ENCODE assay signal across 18 cellular contexts in the genomic region with DNA sequence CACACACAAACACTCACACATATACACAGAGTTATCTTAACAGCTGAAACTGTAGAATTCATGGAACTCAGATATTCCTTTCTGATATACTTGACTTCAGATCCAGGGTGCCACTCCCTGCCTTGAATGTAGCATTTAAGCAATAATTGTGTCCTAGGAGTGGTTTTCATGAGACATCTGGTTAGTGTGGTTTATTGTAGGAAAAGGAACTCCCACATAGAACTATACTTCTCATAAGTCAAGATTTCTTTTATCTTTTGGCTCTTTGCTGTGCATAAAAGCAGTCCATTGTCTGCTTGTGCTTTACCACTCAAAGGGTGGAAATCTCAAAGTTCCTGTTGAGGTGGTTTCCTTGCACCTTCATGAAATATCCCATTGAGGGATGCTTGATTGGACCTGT.
DNase-seq lines count a peak whose midpoint lies in the region; ATAC-seq and TF ChIP-seq lines count a peak whose summit lies in the region.
"Had no signal": no experiment of that assay in that cellular context is flagged by ENCODE, and none has a peak within 500 bp of the region (broad histone marks: within the 10 kb centered on the region; RNA-seq: fewer than 3 reads in every experiment).

No MANE protein-coding gene starts in this region.

- peaks cover 8 to 36% (median 22%) of the 10 kb centered on the region in 4 donors for H3K4me1 Mint-ChIP-seq in CD4-positive, CD25-positive, alpha-beta regulatory T cell
- H3K4me1 Mint-ChIP-seq in mesothelial cell of epicardium: peaks cover 37% of the 10 kb centered on the region

- H3K4me1 ChIP-seq in CD4-positive, CD25-positive, alpha-beta regulatory T cell (ENCODE audit: control insufficient read depth, insufficient read depth, low read length, poor library complexity, severe bottlenecking): no peaks in the 10 kb centered on the region
- peaks cover 33% of the 10 kb centered on the region for H3K4me1 ChIP-seq in adipocyte (ENCODE audit: control insufficient read depth, insufficient read depth, low read length)

- DNase-seq in CD4-positive, CD25-positive, alpha-beta regulatory T cell: no peak
- DNase-seq in Kasumi-1 (lab: John Stamatoyannopoulos, UW): peak; percentile 43 to 44
- DNase-seq in adipocyte (ENCODE audit: low read depth): peak; percentile 64
- DNase-seq in mesothelial cell of epicardium (ENCODE audit: low spot score in 2 of 2, unreplicated experiment in 2 of 2): no peak
- DNase-seq in DMS79 (lab: John Stamatoyannopoulos, UW): no peak
- no peak for DNase-seq in foreskin fibroblast
- no peak for DNase-seq in SIG-M5 treated with dmso at 0.1 percent for 504 hours (lab: John Stamatoyannopoulos, UW; ENCODE audit: unreplicated experiment)
- DNase-seq in NOMO-1 treated with dmso at 0.1 percent for 144 hours (lab: John Stamatoyannopoulos, UW; ENCODE audit: unreplicated experiment): no peak
- DNase-seq: activated CD4-positive, alpha-beta T cell treated with anti-CD3 and anti-CD28 coated beads, Interleukin-2, amount 10 ng/mL, durations not matched to agents 7 days and 5 days; activated T-cell treated with anti-CD3 and anti-CD28 coated beads, Interleukin-2, amount 50 U/mL, for 1 hour; amygdala; GDM1; H9; Karpas-422; NCI-H1694 treated with DMSO at 0.1 percent for 48 hours; NCI-H446 treated with DMSO at 0.1 percent for 48 hours; T1000 had no signal

- H3K9ac ChIP-seq in adipocyte (ENCODE audit: low read length): no peak overlapping the region

- no peaks in the 10 kb centered on the region for H3K27me3 ChIP-seq in CD4-positive, CD25-positive, alpha-beta regulatory T cell (ENCODE audit: control insufficient read depth, insufficient read depth, low read length)
- no peaks in the 10 kb centered on the region for H3K27me3 ChIP-seq in adipocyte (replicated peaks; ENCODE audit: control insufficient read depth, insufficient read depth, low read length)

- H3K4me3 ChIP-seq in CD4-positive, CD25-positive, alpha-beta regulatory T cell (ENCODE audit: low read depth, low read length): no peak overlapping the region
- H3K4me3 ChIP-seq in adipocyte (ENCODE audit: low read length) (no peak overlapping the region), foreskin fibroblast (ENCODE audit: low read depth in 1 of 2, low read length in 2 of 2) (no peak overlapping the region)

- H3K27me3 Mint-ChIP-seq in CD4-positive, CD25-positive, alpha-beta regulatory T cell: no peaks in the 10 kb centered on the region
- H3K27me3 Mint-ChIP-seq in mesothelial cell of epicardium (ENCODE audit: low read depth): no peaks in the 10 kb centered on the region
- H3K27me3 Mint-ChIP-seq: activated CD4-positive, alpha-beta T cell treated with anti-CD3 and anti-CD28 coated beads, Interleukin-2, amount 10 ng/mL, durations not matched to agents 7 days and 5 days had no signal

- no peak for ATAC-seq in CD4-positive, CD25-positive, alpha-beta regulatory T cell (ENCODE audit: low read depth in 2 of 2)

- TF ChIP-seq CTCF in mesothelial cell of epicardium (IDR thresholded peaks at IDR 0.05; ENCODE audit: unreplicated experiment) (no peak), foreskin fibroblast (IDR thresholded peaks at IDR 0.05; ENCODE audit: low read depth, low read length) (no peak)

- H3K36me3 Mint-ChIP-seq in CD4-positive, CD25-positive, alpha-beta regulatory T cell: no peaks in the 10 kb centered on the region
- H3K36me3 Mint-ChIP-seq in mesothelial cell of epicardium: no peaks in the 10 kb centered on the region

- H3K9me3 Mint-ChIP-seq in CD4-positive, CD25-positive, alpha-beta regulatory T cell: peaks cover 0 to 2% (median 0%) of the 10 kb centered on the region in 7 donors
- H3K9me3 Mint-ChIP-seq in mesothelial cell of epicardium: no peaks in the 10 kb centered on the region
- H3K9me3 Mint-ChIP-seq: H9, neural crest cell had no signal

- peak overlapping the region in 2 of 3 donors; percentile 27 to 71 for H3K27ac Mint-ChIP-seq in CD4-positive, CD25-positive, alpha-beta regulatory T cell
- H3K27ac Mint-ChIP-seq in mesothelial cell of epicardium: peak overlapping the region; percentile 71
- H3K27ac Mint-ChIP-seq: H9 had no signal

- no peak overlapping the region for H3K4me3 Mint-ChIP-seq in CD4-positive, CD25-positive, alpha-beta regulatory T cell
- no peak overlapping the region for H3K4me3 Mint-ChIP-seq in mesothelial cell of epicardium
- H3K4me3 Mint-ChIP-seq: activated CD4-positive, alpha-beta T cell treated with anti-CD3 and anti-CD28 coated beads, Interleukin-2, amount 10 ng/mL, durations not matched to agents 7 days and 5 days; H9; neural crest cell had no signal

- H3K36me3 ChIP-seq in CD4-positive, CD25-positive, alpha-beta regulatory T cell (ENCODE audit: control insufficient read depth, insufficient read depth, low read length): no peaks in the 10 kb centered on the region
- H3K36me3 ChIP-seq in adipocyte (ENCODE audit: control insufficient read depth, insufficient read depth, low read length, severe bottlenecking): no peaks in the 10 kb centered on the region

- no peak overlapping the region for H3K27ac ChIP-seq in CD4-positive, CD25-positive, alpha-beta regulatory T cell (ENCODE audit: insufficient read depth, low read length, poor library complexity, severe bottlenecking)

- no peaks in the 10 kb centered on the region for H3K9me3 ChIP-seq in CD4-positive, CD25-positive, alpha-beta regulatory T cell (ENCODE audit: control insufficient read depth in 2 of 2, low read length in 2 of 2)
- no peaks in the 10 kb centered on the region for H3K9me3 ChIP-seq in adipocyte (ENCODE audit: control insufficient read depth, low read length)

Comparison
In these comparisons a context has a peak if more than half of its experiments do, and no peak if none do; other contexts are left out.
1. DNase-seq: peak in Kasumi-1 (2 of 2) and adipocyte (single experiment); none in CD4-positive, CD25-positive, alpha-beta regulatory T cell (0 of 3), mesothelial cell of epicardium (0 of 2), DMS79 (single experiment), foreskin fibroblast (0 of 2), SIG-M5 treated with dmso at 0.1 percent for 504 hours (single experiment) and NOMO-1 treated with dmso at 0.1 percent for 144 hours (single experiment).